Comparison of ENCODE assay signal across 8 cellular contexts in genomic region chr19:15252398-15253018, GRCh38. TPM values are rescaled to one million over a fixed set of nuclear protein-coding genes. Genes with fewer than 3 reads are reported as not detected.
A peak's percentile ranks its signal among the peaks of the same experiment; 100 is the strongest.
DNase-seq lines count a peak whose midpoint lies in the region; ATAC-seq, FAIRE-seq and TF ChIP-seq lines count a peak whose summit lies in the region.

No MANE protein-coding gene starts in this region.

- H3K9me3 ChIP-seq in heart right ventricle (no peaks in the 10 kb centered on the region), astrocyte (ENCODE audit: insufficient read depth, low read depth, low read length) (no peaks in the 10 kb centered on the region), HepG2 (ENCODE audit: low read length) (no peaks in the 10 kb centered on the region), uterus (no peaks in the 10 kb centered on the region)

- no peaks in the 10 kb centered on the region for H3K27me3 Mint-ChIP-seq in astrocyte (ENCODE audit: low read depth, unreplicated experiment)

- H3K27me3 ChIP-seq in heart right ventricle (no peaks in the 10 kb centered on the region), astrocyte (ENCODE audit: insufficient read depth, low read length) (no peaks in the 10 kb centered on the region), HepG2 (ENCODE audit: control insufficient read depth in 1 of 2, insufficient read depth in 2 of 2, low read length in 2 of 2) (no peaks in the 10 kb centered on the region; a peak in 1 of 5 replicates), uterus (no peaks in the 10 kb centered on the region)

- H3K4me1 Mint-ChIP-seq in astrocyte (ENCODE audit: low read depth, unreplicated experiment): peaks cover 37% of the 10 kb centered on the region

- ATAC-seq in heart right ventricle (no peak), Right ventricle myocardium superior (ENCODE audit: poor library complexity) (no peak), HepG2 (no peak)

- H4K20me1 ChIP-seq in astrocyte (ENCODE audit: insufficient read depth, low read length) (peaks cover 89% of the 10 kb centered on the region), HepG2 (ENCODE audit: insufficient read depth, low read length) (peaks cover 49% of the 10 kb centered on the region; the same call in 1 of the 2 replicates)

- BruUV-seq in HepG2 (replicated peaks; lab: Mats Ljungman, UMichigan): no TSS peak

- peak overlapping the region; percentile 72 to 94 (median 92) for H3K27ac ChIP-seq in heart right ventricle
- peak overlapping the region; percentile 99 for H3K27ac ChIP-seq in astrocyte (ENCODE audit: low read depth, low read length)
- no peak overlapping the region for H3K27ac ChIP-seq in HepG2 (ENCODE audit: extremely low read length, insufficient read depth, low read length)
- peak overlapping the region; percentile 83 to 89 for H3K27ac ChIP-seq in uterus

- POLR2A ChIA-PET in HepG2 (lab: Yijun Ruan, JAX): no interaction called here

- H3K4me3 Mint-ChIP-seq in astrocyte (ENCODE audit: unreplicated experiment): no peak overlapping the region

- TF ChIP-seq CTCF in heart right ventricle (IDR thresholded peaks at IDR 0.05) (peak in 7 of 9 donors; percentile 18 to 53 (median 39)), astrocyte (IDR thresholded peaks at IDR 0.05; ENCODE audit: insufficient read depth, low read depth, low read length) (peak; percentile 49), HepG2 (CRISPR knock-in tag; IDR thresholded peaks at IDR 0.05) (peak; percentile 61), uterus (IDR thresholded peaks at IDR 0.05) (no peak)

- 61 to 64% methylated on average over 9 of the region's 9 CpGs for whole genome bisulfite sequencing in heart right ventricle, 2 donors
- 97% methylated on average over 9 of the region's 9 CpGs for WGBS in HepG2 (ENCODE audit: low lambda C conversion rate)

- no peak for TF ChIP-seq POLR2A in HepG2 (IDR thresholded peaks at IDR 0.05; ENCODE audit: insufficient read depth in 1 of 2, low read depth in 2 of 2, low read length in 2 of 2)
- TF ChIP-seq POLR2A in uterus (IDR thresholded peaks at IDR 0.05): no peak

- no peak for TF ChIP-seq EP300 in HepG2 (IDR thresholded peaks at IDR 0.05; ENCODE audit: low read depth in 2 of 2, low read length in 2 of 2)
- TF ChIP-seq EP300 in HepG2 (CRISPR knock-in tag; IDR thresholded peaks at IDR 0.05; ENCODE audit: borderline replicate concordance): no peak

- CTCF ChIA-PET in HepG2 (lab: Yijun Ruan, JAX; ENCODE audit: low intra/inter-chr PET ratio, low total read pairs): no interaction called here

- peaks cover 56 to 70% (median 66%) of the 10 kb centered on the region in 9 donors for H3K4me1 ChIP-seq in heart right ventricle
- peaks cover 58% of the 10 kb centered on the region for H3K4me1 ChIP-seq in astrocyte (ENCODE audit: insufficient read depth, low read length)
- H3K4me1 ChIP-seq in HepG2 (ENCODE audit: insufficient read depth, low read length): peaks cover 35% of the 10 kb centered on the region
- H3K4me1 ChIP-seq in uterus: peaks cover 36 to 53% of the 10 kb centered on the region in 2 donors

- in situ Hi-C loops in HepG2 (cut with HindIII; ENCODE audit: extremely low pct_ligation_motif_present, low pct_unique_long_range_greater_than_20kb): no loop called here

- peaks cover 13% of the 10 kb centered on the region for H3K36me3 Mint-ChIP-seq in astrocyte (ENCODE audit: low read depth, unreplicated experiment)

- FAIRE-seq in astrocyte (lab: Jason Lieb, UNC) (no peak), HepG2 (lab: Jason Lieb, UNC) (no peak)

- no peak for TF ChIP-seq RAD21 in HepG2 (CRISPR knock-in tag; IDR thresholded peaks at IDR 0.05)

- peaks cover 9 to 89% (median 45%) of the 10 kb centered on the region in 9 donors for H3K36me3 ChIP-seq in heart right ventricle
- peaks cover 31% of the 10 kb centered on the region for H3K36me3 ChIP-seq in astrocyte (ENCODE audit: insufficient read depth, low read length)
- H3K36me3 ChIP-seq in HepG2 (replicated peaks in 1 of 2; ENCODE audit: control insufficient read depth in 1 of 2, insufficient read depth in 2 of 2, low read length in 2 of 2): peaks cover 56 to 91% of the 10 kb centered on the region in 2 experiments
- H3K36me3 ChIP-seq in uterus: no peaks in the 10 kb centered on the region

- peak overlapping the region; percentile 84 for H3K4me2 ChIP-seq in astrocyte (ENCODE audit: low read length)
- H3K4me2 ChIP-seq in HepG2 (ENCODE audit: low read depth, low read length): no peak overlapping the region

- H3K27ac Mint-ChIP-seq in astrocyte (ENCODE audit: unreplicated experiment): no peak overlapping the region

- H3K79me2 ChIP-seq in astrocyte (ENCODE audit: insufficient read depth, low read length): peaks cover 68% of the 10 kb centered on the region
- H3K79me2 ChIP-seq in HepG2 (ENCODE audit: insufficient read depth, low read length): no peaks in the 10 kb centered on the region

- no peaks in the 10 kb centered on the region for H3K9me3 Mint-ChIP-seq in astrocyte (ENCODE audit: unreplicated experiment)

- H3K4me3 ChIP-seq in heart right ventricle: peak overlapping the region in 2 of 10 donors; percentile 2 to 4
- H3K4me3 ChIP-seq in astrocyte (ENCODE audit: insufficient read depth, low read depth, low read length): peak overlapping the region; percentile 26
- H3K4me3 ChIP-seq in HepG2 (replicated peaks in 1 of 3; ENCODE audit: insufficient read depth in 1 of 3, low read depth in 2 of 3, low read length in 3 of 3): no peak overlapping the region
- H3K4me3 ChIP-seq in uterus: no peak overlapping the region

- intact Hi-C loops in heart right ventricle (cut with DNase I): loop anchor here in 6 of 10 donors (5.0 to 10.0 kb wide), 4 partner anchors 55 to 165 kb away; partner anchors contain the start of genes SYDE1 (in 2 of the 6) and AKAP8L (in 1 of the 6)
- intact Hi-C loops in Right ventricle myocardium superior (cut with DNase I): loop anchor here (5.0 to 10.0 kb wide), 3 partner anchors 75 to 138 kb away; partner anchors contain the start of gene AKAP8
- intact Hi-C loops in HepG2 (cut with micrococcal nuclease; ENCODE audit: unreplicated experiment): no loop called here
- intact Hi-C loops in uterus (cut with DNase I; ENCODE audit: low total_unique reads): loop anchor here (10.0 kb wide), 1 partner anchor 58 kb away; no protein-coding TSS in a partner anchor

- DNase-seq in heart right ventricle (no peak), Right ventricle myocardium superior (no peak), astrocyte (ENCODE audit: low read depth) (peak; percentile 23), HepG2 (ENCODE audit: low spot score) (no peak), uterus (peak in 1 of 2 donors; percentile 44), NCI-H1417 (lab: John Stamatoyannopoulos, UW) (no peak), NCI-H2196 (lab: John Stamatoyannopoulos, UW; ENCODE audit: unreplicated experiment) (no peak)
- no peak for DNase-seq in stimulated activated CD4-positive, alpha-beta T cell treated with anti-CD3 and anti-CD28 coated beads, Interleukin-4, amount 100 ng/mL, for 4 hours

- H3K9ac ChIP-seq in astrocyte (ENCODE audit: low read length) (peak overlapping the region; percentile 89), HepG2 (ENCODE audit: insufficient read depth, low read depth, low read length) (no peak overlapping the region)

- H2AFZ ChIP-seq in astrocyte (ENCODE audit: low read depth, low read length) (no peak overlapping the region), HepG2 (ENCODE audit: low read length) (no peak overlapping the region)

RNA-seq across cellular contexts. Expression of gene EPHX3, which starts 20.3 kb away (rescaled TPM):
- total RNA-seq in heart right ventricle (under 1 TPM in 5 of 10 donors, not detected in 5; 0.15 to 0.32 (median 0.17) TPM), Right ventricle myocardium superior (0.27 TPM), astrocyte (0.54 and 0.87 TPM in 2 replicates), HepG2 (2016; rRNA removed; fragmentation: Illumina TruSeq; extraction: Trizol) (0.07 TPM in 1 of 2 replicates, not detected in the other), uterus (under 1 TPM in 2 of 4 donors, not detected in 2; 0.35 to 0.64 TPM)
- polyA plus RNA-seq in heart right ventricle (under 1 TPM in 1 of 2 donors, not detected in 1; 0.20 TPM), HepG2 (2011; rRNA removed) (0.15 and 0.17 TPM in 2 replicates)
- total RNA-seq in HepG2 (2016; cell fraction: cytosol; rRNA removed; fragmentation: Illumina TruSeq; extraction: Trizol; ENCODE audit: low read depth): not detected in 2 replicates
- total RNA-seq in HepG2 (2016; cell fraction: insoluble cytoplasmic fraction; rRNA removed; fragmentation: Illumina TruSeq; extraction: Trizol): 0.06 TPM in 1 of 2 replicates, not detected in the other
- not detected in 2 replicates for total RNA-seq in HepG2 (2016; cell fraction: membrane; rRNA removed; fragmentation: Illumina TruSeq; extraction: Trizol)
- not detected in 2 replicates for total RNA-seq in HepG2 (2016; cell fraction: nucleus; rRNA removed; fragmentation: Illumina TruSeq; extraction: Trizol)
- 0.04 and 0.05 TPM in 2 replicates for polyA plus RNA-seq in HepG2 (2011; cell fraction: cytosol; rRNA removed)
- polyA plus RNA-seq in HepG2 (2011; cell fraction: nucleus; rRNA removed): 0.78 and 0.82 TPM in 2 replicates
- 0.07 TPM in 1 of 2 replicates, not detected in the other for polyA plus RNA-seq in HepG2 (2012)
- polyA plus RNA-seq in HepG2 (2016; cell fraction: cytosol; fragmentation: Illumina TruSeq; extraction: Trizol; ENCODE audit: low read depth): not detected in 2 replicates
- polyA plus RNA-seq in HepG2 (2016; cell fraction: insoluble cytoplasmic fraction; fragmentation: Illumina TruSeq; extraction: Trizol; ENCODE audit: low read depth): not detected in 2 replicates
- 0.10 TPM in 1 of 2 replicates, not detected in the other for polyA plus RNA-seq in HepG2 (2016; cell fraction: membrane; fragmentation: Illumina TruSeq; extraction: Trizol; ENCODE audit: low read depth)
- polyA plus RNA-seq in HepG2 (2016; cell fraction: nucleus; fragmentation: Illumina TruSeq; extraction: Trizol; ENCODE audit: insufficient read depth, low read depth): not detected in 2 replicates
- 0.76 and 0.96 TPM in 2 replicates for polyA minus RNA-seq in HepG2 (2011; rRNA and poly(A)+ RNA removed; ENCODE audit: low replicate concordance)
- polyA minus RNA-seq in HepG2 (2011; cell fraction: cytosol; rRNA and poly(A)+ RNA removed): not detected in 2 replicates
- polyA minus RNA-seq in HepG2 (2011; cell fraction: nucleus; rRNA and poly(A)+ RNA removed): 0.99 and 1.2 TPM in 2 replicates

RNA-seq across cellular contexts. Expression of gene NOTCH3, which starts 51.7 kb away (rescaled TPM):
- total RNA-seq in heart right ventricle: 10 to 100 TPM; 21.4 to 45.5 (median 35.3) TPM
- polyA plus RNA-seq in heart right ventricle: 10 to 100 TPM; 18.7 to 21.9 TPM
- total RNA-seq in Right ventricle myocardium superior: 25.0 TPM
- 162 and 219 TPM in 2 replicates for total RNA-seq in astrocyte
- 0.09 TPM in 1 of 2 replicates, not detected in the other for total RNA-seq in HepG2 (2016; rRNA removed; fragmentation: Illumina TruSeq; extraction: Trizol)
- total RNA-seq in HepG2 (2016; cell fraction: cytosol; rRNA removed; fragmentation: Illumina TruSeq; extraction: Trizol; ENCODE audit: low read depth): under 0.01 TPM in 1 of 2 replicates, not detected in the other
- total RNA-seq in HepG2 (2016; cell fraction: insoluble cytoplasmic fraction; rRNA removed; fragmentation: Illumina TruSeq; extraction: Trizol): 0.09 TPM in 1 of 2 replicates, not detected in the other
- 0.03 TPM in 2 replicates for total RNA-seq in HepG2 (2016; cell fraction: membrane; rRNA removed; fragmentation: Illumina TruSeq; extraction: Trizol)
- total RNA-seq in HepG2 (2016; cell fraction: nucleus; rRNA removed; fragmentation: Illumina TruSeq; extraction: Trizol): 0.44 and 0.93 TPM in 2 replicates
- polyA plus RNA-seq in HepG2 (2011; rRNA removed): 0.28 and 0.43 TPM in 2 replicates
- polyA plus RNA-seq in HepG2 (2011; cell fraction: cytosol; rRNA removed): 0.09 and 0.27 TPM in 2 replicates
- polyA plus RNA-seq in HepG2 (2011; cell fraction: nucleus; rRNA removed): 1.4 and 2.1 TPM in 2 replicates
- 0.20 and 0.63 TPM in 2 replicates for polyA plus RNA-seq in HepG2 (2012)
- polyA plus RNA-seq in HepG2 (2016; cell fraction: cytosol; fragmentation: Illumina TruSeq; extraction: Trizol; ENCODE audit: low read depth): 0.01 and 0.02 TPM in 2 replicates
- polyA plus RNA-seq in HepG2 (2016; cell fraction: insoluble cytoplasmic fraction; fragmentation: Illumina TruSeq; extraction: Trizol; ENCODE audit: low read depth): 0.04 TPM in 1 of 2 replicates, not detected in the other
- 0.01 and 0.05 TPM in 2 replicates for polyA plus RNA-seq in HepG2 (2016; cell fraction: membrane; fragmentation: Illumina TruSeq; extraction: Trizol; ENCODE audit: low read depth)
- 0.29 and 0.71 TPM in 2 replicates for polyA plus RNA-seq in HepG2 (2016; cell fraction: nucleus; fragmentation: Illumina TruSeq; extraction: Trizol; ENCODE audit: insufficient read depth, low read depth)
- 0.54 and 1.5 TPM in 2 replicates for polyA minus RNA-seq in HepG2 (2011; rRNA and poly(A)+ RNA removed; ENCODE audit: low replicate concordance)
- 0.70 and 0.79 TPM in 2 replicates for polyA minus RNA-seq in HepG2 (2011; cell fraction: cytosol; rRNA and poly(A)+ RNA removed)
- polyA minus RNA-seq in HepG2 (2011; cell fraction: nucleus; rRNA and poly(A)+ RNA removed): 0.50 and 1.9 TPM in 2 replicates
- total RNA-seq in uterus: 100 to 1,000 TPM in 2 of 4 donors, 10 to 100 TPM in 1, 1 to 10 TPM in 1; 9.4 to 166 (median 96.9) TPM

Comparison
In these comparisons a context has a peak if more than half of its experiments do, and no peak if none do; other contexts are left out.
1. CTCF ChIP-seq: peak in heart right ventricle (7 of 9), astrocyte (single experiment) and HepG2 (single experiment); none in uterus (0 of 4).
2. RNA of gene NOTCH3, which starts 51.7 kb away (total RNA-seq): 162 to 219 TPM in astrocyte, 9.4 to 166 TPM in uterus, 21.4 to 45.5 TPM in heart right ventricle and 25.0 TPM in Right ventricle myocardium superior (single experiment); under 0.01 to 0.93 TPM in HepG2; every median in the first group is over 4 times any median in the second.